In genomic region chr11:63888170-63889086, GRCh38 we compare ENCODE assay signal across 1 cellular context.
A peak's percentile ranks its signal among the peaks of the same experiment; 100 is the strongest.
TF ChIP-seq lines count a peak whose summit lies in the region.

No MANE protein-coding gene starts in this region.

TF ChIP-seq in K562, 482 proteins besides CTCF, POLR2A, EP300 and RAD21 (continued from another document and continues in another):
- 0 out of 4 replicates have a peak, but pooled peaks of 1 of the 2 experiments have one; percentile 18 for TF ChIP-seq ZNF318 (IDR thresholded peaks at IDR 0.05; ENCODE audit: borderline replicate concordance in 1 of 2, low read depth in 1 of 2)
- TF ChIP-seq STAT6 (CRISPR knock-in tag; IDR thresholded peaks at IDR 0.05) = no peak
- TF ChIP-seq KDM5B (IDR thresholded peaks at IDR 0.05; ENCODE audit: insufficient replicate concordance, low read depth, low read length) = peak; percentile 50
- no peak for TF ChIP-seq NFE2L1 (tag; IDR thresholded peaks at IDR 0.05; ENCODE audit: borderline replicate concordance, low read depth)
- peak in 1 of 3 experiments; percentile 75; a peak in 2 of 6 replicates for TF ChIP-seq ZBTB11 (CRISPR knock-in tag; IDR thresholded peaks at IDR 0.05)
- no peak for TF ChIP-seq NCOA1 (IDR thresholded peaks at IDR 0.05; ENCODE audit: low read depth)
- TF ChIP-seq CBX1 (IDR thresholded peaks at IDR 0.05; ENCODE audit: low read depth) = no peak
- no peak for TF ChIP-seq ZNF436 (CRISPR knock-in tag; IDR thresholded peaks at IDR 0.05)
- no peak for TF ChIP-seq HES1 (IDR thresholded peaks at IDR 0.05; ENCODE audit: low read depth)
- no peak for TF ChIP-seq PTRF (tag; IDR thresholded peaks at IDR 0.05)
- peak; percentile 44; the same call in 1 of the 2 replicates for TF ChIP-seq MYC (IDR thresholded peaks at IDR 0.05; ENCODE audit: low read depth, low read length)
- TF ChIP-seq MYC (CRISPR knock-in tag; IDR thresholded peaks at IDR 0.05; ENCODE audit: borderline replicate concordance, low read depth) = no peak
- TF ChIP-seq RCOR1 (IDR thresholded peaks at IDR 0.05; ENCODE audit: borderline replicate concordance in 1 of 2, low read depth in 2 of 2, low read length in 2 of 2) = no peak
- TF ChIP-seq LEF1 (IDR thresholded peaks at IDR 0.05) = 0 out of 2 replicates have a peak, but pooled peaks have one; percentile 41
- TF ChIP-seq RBM25 (IDR thresholded peaks at IDR 0.05; ENCODE audit: low read depth, low read length, severe bottlenecking) = no peak
- TF ChIP-seq SMARCA5 (IDR thresholded peaks at IDR 0.05) = 0 out of 2 replicates have a peak, but pooled peaks have one; percentile 25
- no peak for TF ChIP-seq ARHGAP35 (IDR thresholded peaks at IDR 0.05; ENCODE audit: partially characterized antibody)
- peak; percentile 13; the same call in 1 of the 2 replicates for TF ChIP-seq ZNF766 (CRISPR knock-in tag; conservative IDR thresholded peaks at IDR 0.05)
- no peak for TF ChIP-seq RFX5 (IDR thresholded peaks at IDR 0.05; ENCODE audit: low read depth, low read length)
- TF ChIP-seq TAF15 (IDR thresholded peaks at IDR 0.05; ENCODE audit: low read depth, low read length) = no peak
- TF ChIP-seq ETV6 (IDR thresholded peaks at IDR 0.05; ENCODE audit: borderline replicate concordance in 1 of 2, low read depth in 2 of 2, low read length in 1 of 2) = 0 out of 4 replicates have a peak, but pooled peaks of 1 of the 2 experiments have one; percentile 8
- no peak for TF ChIP-seq ETV6 (CRISPR knock-in tag; IDR thresholded peaks at IDR 0.05; ENCODE audit: borderline replicate concordance)
- peak in 1 of 2 experiments; percentile 56 for TF ChIP-seq E2F6 (IDR thresholded peaks at IDR 0.05; ENCODE audit: borderline replicate concordance in 1 of 2, extremely low read depth in 1 of 2, insufficient read depth in 1 of 2, insufficient read length in 1 of 2, low read depth in 1 of 2, low read length in 1 of 2, poor library complexity in 1 of 2, severe bottlenecking in 1 of 2)
- peak; percentile 38; the same call in 1 of the 2 replicates for TF ChIP-seq NR2C1 (IDR thresholded peaks at IDR 0.05)
- TF ChIP-seq NR2C1 (tag; IDR thresholded peaks at IDR 0.05) = no peak
- no peak for TF ChIP-seq HIVEP1 (CRISPR knock-in tag; IDR thresholded peaks at IDR 0.05)
- no peak for TF ChIP-seq ZNF584 (CRISPR knock-in tag; IDR thresholded peaks at IDR 0.05; ENCODE audit: low read depth)
- 0 out of 2 replicates have a peak, but pooled peaks have one; percentile 25 for TF ChIP-seq ATF3 (IDR thresholded peaks at IDR 0.05)
- no peak for TF ChIP-seq ATF3 (CRISPR knock-in tag; conservative IDR thresholded peaks at IDR 0.05)
- TF ChIP-seq NFATC3 (IDR thresholded peaks at IDR 0.05) = no peak
- TF ChIP-seq NEUROD1 (IDR thresholded peaks at IDR 0.05; ENCODE audit: borderline replicate concordance, low read depth, low read length, partially characterized antibody) = no peak
- peak; percentile 34; the same call in 1 of the 2 replicates for TF ChIP-seq HDAC2 (IDR thresholded peaks at IDR 0.05)
- peak; percentile 36 for TF ChIP-seq TBP (optimal IDR thresholded peaks at IDR 0.05; ENCODE audit: low read depth, low read length)
- TF ChIP-seq ATF6 (CRISPR knock-in tag; IDR thresholded peaks at IDR 0.05) = 0 out of 2 replicates have a peak, but pooled peaks have one; percentile 35
- no peak for TF ChIP-seq ZSCAN32 (CRISPR knock-in tag; IDR thresholded peaks at IDR 0.05)
- no peak for TF ChIP-seq ZNF707 (CRISPR knock-in tag; conservative IDR thresholded peaks at IDR 0.05)
- no peak for TF ChIP-seq ZNF140 (CRISPR knock-in tag; IDR thresholded peaks at IDR 0.05)
- peak; percentile 61 for TF ChIP-seq ZEB2 (IDR thresholded peaks at IDR 0.05)
- peak; percentile 59; the same call in 1 of the 2 replicates for TF ChIP-seq DPF2 (IDR thresholded peaks at IDR 0.05)
- peak; percentile 26 to 74; a peak in 2 of 4 replicates for TF ChIP-seq MNT (conservative IDR thresholded peaks at IDR 0.05)
- TF ChIP-seq NCOA6 (IDR thresholded peaks at IDR 0.05) = no peak
- TF ChIP-seq ZNF75A (CRISPR knock-in tag; IDR thresholded peaks at IDR 0.05) = no peak
- peak; percentile 61; the same call in 1 of the 2 replicates for TF ChIP-seq ZBTB7A (IDR thresholded peaks at IDR 0.05; ENCODE audit: borderline replicate concordance, control insufficient read depth, low read depth, low read length)
- TF ChIP-seq MCM2 (IDR thresholded peaks at IDR 0.05; ENCODE audit: low read depth) = no peak
